ENCODE assay signal across 8 cellular contexts in genomic region chr6:110877154-110877564, GRCh38. TPM values are rescaled to one million over a fixed set of nuclear protein-coding genes. Genes with fewer than 3 reads are reported as not detected.
DNase-seq lines count a peak whose midpoint lies in the region; ATAC-seq and TF ChIP-seq lines count a peak whose summit lies in the region.

No MANE protein-coding gene starts in this region.

- WGBS in stomach, 5 donors: 13 to 22% (median 14%) methylated on average over 8 of the region's 8 CpGs

- H3K4me3 ChIP-seq in iPS-18c (ENCODE audit: insufficient read depth, low read depth, low read length): peak overlapping the region; percentile 77
- H3K4me3 ChIP-seq in stomach: peak overlapping the region; percentile 70 to 96 (median 90)

- H3K27me3 ChIP-seq in stomach: no peaks in the 10 kb centered on the region

- H3K36me3 ChIP-seq in stomach: no peaks in the 10 kb centered on the region

- H3K27me3 Mint-ChIP-seq in activated CD8-positive, alpha-beta T cell treated with anti-CD3 and anti-CD28 coated beads for 36 hours: peaks cover 2% of the 10 kb centered on the region

- DNase-seq in NCI-H748 (lab: John Stamatoyannopoulos, UW; ENCODE audit: unreplicated experiment): peak; percentile 21
- no peak for DNase-seq in NCI-H748 treated with DMSO at 0.1 percent for 48 hours (lab: John Stamatoyannopoulos, UW)
- DNase-seq in activated CD8-positive, alpha-beta T cell treated with anti-CD3 and anti-CD28 coated beads for 36 hours: no peak
- no peak for DNase-seq in stomach
- DNase-seq in HuH-7 (ENCODE audit: low spot score): no peak

- H3K9me3 Mint-ChIP-seq in activated CD8-positive, alpha-beta T cell treated with anti-CD3 and anti-CD28 coated beads for 36 hours: no peaks in the 10 kb centered on the region

- POLR2A ChIA-PET in activated CD8-positive, alpha-beta T cell treated with anti-CD3 and anti-CD28 coated beads for 36 hours (lab: Charles Lee): interaction anchor here (1.0 to 9.1 kb wide), 10 partner anchors 9 to 382 kb away, joined by 3 to 241 read pairs (median 6); partner anchors contain the start of genes CDK19, GTF3C6 and RPF2

- intact Hi-C loops in activated CD8-positive, alpha-beta T cell treated with anti-CD3 and anti-CD28 coated beads for 36 hours (cut with micrococcal nuclease): loop anchor here (2.0 to 5.0 kb wide), 2 partner anchors 65 to 194 kb away; no protein-coding TSS in a partner anchor
- intact Hi-C loops in stomach (cut with DNase I; ENCODE audit: low total_unique reads): loop anchor here (5.0 kb wide), 1 partner anchor 65 kb away; no protein-coding TSS in a partner anchor

- peaks cover 39% of the 10 kb centered on the region for H3K36me3 Mint-ChIP-seq in activated CD8-positive, alpha-beta T cell treated with anti-CD3 and anti-CD28 coated beads for 36 hours (ENCODE audit: low read depth)

- no peaks in the 10 kb centered on the region for H3K9me3 ChIP-seq in iPS-18c (ENCODE audit: control insufficient read depth, insufficient read depth, low read length)
- no peaks in the 10 kb centered on the region for H3K9me3 ChIP-seq in stomach

- TF ChIP-seq CTCF in activated CD8-positive, alpha-beta T cell treated with anti-CD3 and anti-CD28 coated beads for 36 hours (IDR thresholded peaks at IDR 0.05): no peak
- no peak for TF ChIP-seq CTCF in stomach (IDR thresholded peaks at IDR 0.05)

- ATAC-seq in activated CD8-positive, alpha-beta T cell treated with anti-CD3 and anti-CD28 coated beads for 36 hours: no peak
- ATAC-seq in GM21723 (IDR thresholded peaks at IDR 0.05; ENCODE audit: unreplicated experiment) (no peak), HG02588 (IDR thresholded peaks at IDR 0.05; ENCODE audit: unreplicated experiment) (no peak)

- CTCF ChIA-PET in activated CD8-positive, alpha-beta T cell treated with anti-CD3 and anti-CD28 coated beads for 36 hours (lab: Charles Lee): interaction anchor here (1.0 to 9.0 kb wide), 9 partner anchors 10 to 349 kb away, joined by 3 to 76 read pairs (median 4); partner anchors contain the start of gene CDK19

- peaks cover 49% of the 10 kb centered on the region for H3K4me1 Mint-ChIP-seq in activated CD8-positive, alpha-beta T cell treated with anti-CD3 and anti-CD28 coated beads for 36 hours (ENCODE audit: low read depth)

- TF ChIP-seq EP300 in stomach (IDR thresholded peaks at IDR 0.05): no peak

- H3K4me3 Mint-ChIP-seq in activated CD8-positive, alpha-beta T cell treated with anti-CD3 and anti-CD28 coated beads for 36 hours: peak overlapping the region; percentile 97

- H3K27ac ChIP-seq in stomach: peak overlapping the region; percentile 44 to 98 (median 96)

- peak overlapping the region; percentile 92 for H3K27ac Mint-ChIP-seq in activated CD8-positive, alpha-beta T cell treated with anti-CD3 and anti-CD28 coated beads for 36 hours

- TF ChIP-seq POLR2A in stomach (IDR thresholded peaks at IDR 0.05): no peak

- peaks cover 45 to 65% (median 56%) of the 10 kb centered on the region in 4 donors for H3K4me1 ChIP-seq in stomach

RNA-seq across cellular contexts. Expression of gene AMD1, which starts 2.6 kb away (rescaled TPM):
- total RNA-seq in activated CD8-positive, alpha-beta T cell treated with anti-CD3 and anti-CD28 coated beads for 36 hours: 10 to 100 TPM; 77.4 to 85.0 TPM
- total RNA-seq in stomach: 100 to 1,000 TPM in 2 of 5 donors, 10 to 100 TPM in 2, 1 to 10 TPM in 1; 8.4 to 179 (median 57.6) TPM
- 10 to 100 TPM; 21.7 to 53.3 (median 47.5) TPM for polyA plus RNA-seq in stomach
